ENCODE assay signal across 22 cellular contexts in genomic region chr20:46731770-46732169, GRCh38. TPM values are rescaled to one million over a fixed set of nuclear protein-coding genes. Genes with fewer than 3 reads are reported as not detected.
"Had no signal": no experiment of that assay in that cellular context is flagged by ENCODE, and none has a peak within 500 bp of the region (broad histone marks: within the 10 kb centered on the region; RNA-seq: fewer than 3 reads in every experiment).

No MANE protein-coding gene starts in this region.

- H3K9me3 Mint-ChIP-seq: activated CD4-positive, alpha-beta memory T cell treated with anti-CD3 and anti-CD28 coated beads for 36 hours; nephron had no signal

- H3K36me3 ChIP-seq: gastrocnemius medialis, left ventricle myocardium inferior, WERI-Rb-1 had no signal

- H3K4me1 ChIP-seq: gastrocnemius medialis, left ventricle myocardium inferior, parathyroid adenoma, upper lobe of left lung had no signal

- H3K27ac Mint-ChIP-seq: activated CD4-positive, alpha-beta memory T cell treated with anti-CD3 and anti-CD28 coated beads for 36 hours; activated CD4-positive, alpha-beta T cell treated with anti-CD3 and anti-CD28 coated beads for 36 hours; activated CD8-positive, alpha-beta memory T cell treated with anti-CD3 and anti-CD28 coated beads, Interleukin-2, amount 10 ng/mL, durations not matched to agents 7 days and 5 days; activated naive CD8-positive, alpha-beta T cell; immature natural killer cell; nephron; stimulated activated memory B cell treated with anti-CD40 and anti-IgM and Interleukin-4, amounts not matched to agents 10 μg/mL and 1 μg/mL and 100 μg/mL, for 72 hours had no signal

- H3K9me3 ChIP-seq: gastrocnemius medialis, left ventricle myocardium inferior, thoracic aorta, upper lobe of left lung had no signal

- H3K4me2 ChIP-seq: smooth muscle cell had no signal

- H3K4me1 Mint-ChIP-seq: activated CD8-positive, alpha-beta memory T cell treated with anti-CD3 and anti-CD28 coated beads, Interleukin-2, amount 10 ng/mL, durations not matched to agents 7 days and 5 days; immature natural killer cell; nephron; stimulated activated memory B cell treated with anti-CD40 and anti-IgM and Interleukin-4, amounts not matched to agents 10 μg/mL and 1 μg/mL and 100 μg/mL, for 72 hours had no signal

- H3K4me3 ChIP-seq: gastrocnemius medialis, left ventricle myocardium inferior, smooth muscle cell, thoracic aorta, upper lobe of left lung had no signal

- H3K27me3 Mint-ChIP-seq: activated CD8-positive, alpha-beta memory T cell treated with anti-CD3 and anti-CD28 coated beads, Interleukin-2, amount 10 ng/mL, durations not matched to agents 7 days and 5 days had no signal

- H3K9ac ChIP-seq: parathyroid adenoma had no signal

- H3K27me3 ChIP-seq: gastrocnemius medialis, upper lobe of left lung had no signal

- H3K36me3 Mint-ChIP-seq: activated CD4-positive, alpha-beta memory T cell treated with anti-CD3 and anti-CD28 coated beads for 36 hours; activated CD8-positive, alpha-beta memory T cell treated with anti-CD3 and anti-CD28 coated beads, Interleukin-2, amount 10 ng/mL, durations not matched to agents 7 days and 5 days; activated naive CD8-positive, alpha-beta T cell; immature natural killer cell; stimulated activated memory B cell treated with anti-CD40 and anti-IgM and Interleukin-4, amounts not matched to agents 10 μg/mL and 1 μg/mL and 100 μg/mL, for 72 hours had no signal

- H2AFZ ChIP-seq: parathyroid adenoma had no signal

- H3K27ac ChIP-seq: gastrocnemius medialis, left ventricle myocardium inferior, parathyroid adenoma, thoracic aorta, upper lobe of left lung, WERI-Rb-1 had no signal

- DNase-seq: activated CD4-positive, alpha-beta memory T cell treated with anti-CD3 and anti-CD28 coated beads for 36 hours; activated CD4-positive, alpha-beta T cell treated with anti-CD3 and anti-CD28 coated beads for 36 hours; activated CD8-positive, alpha-beta memory T cell treated with anti-CD3 and anti-CD28 coated beads, Interleukin-2, amount 10 ng/mL, durations not matched to agents 7 days and 5 days; effector CD8-positive, alpha-beta T cell; gastrocnemius medialis; head of caudate nucleus; immature natural killer cell; kidney glomerular epithelial cell; left ventricle myocardium inferior; mammary epithelial cell; midbrain; stimulated activated CD4-positive, alpha-beta T cell treated with anti-CD3 and anti-CD28 coated beads, Interleukin-4, amount 100 ng/mL, for 4 hours; upper lobe of left lung; WERI-Rb-1 had no signal

- H3K4me3 Mint-ChIP-seq: activated CD4-positive, alpha-beta memory T cell treated with anti-CD3 and anti-CD28 coated beads for 36 hours; activated CD4-positive, alpha-beta T cell treated with anti-CD3 and anti-CD28 coated beads for 36 hours; activated CD8-positive, alpha-beta memory T cell treated with anti-CD3 and anti-CD28 coated beads, Interleukin-2, amount 10 ng/mL, durations not matched to agents 7 days and 5 days; activated naive CD8-positive, alpha-beta T cell; immature natural killer cell; nephron; stimulated activated memory B cell treated with anti-CD40 and anti-IgM and Interleukin-4, amounts not matched to agents 10 μg/mL and 1 μg/mL and 100 μg/mL, for 72 hours had no signal

- ATAC-seq: activated CD4-positive, alpha-beta T cell treated with anti-CD3 and anti-CD28 coated beads for 36 hours; activated CD8-positive, alpha-beta memory T cell treated with anti-CD3 and anti-CD28 coated beads, Interleukin-2, amount 10 ng/mL, durations not matched to agents 7 days and 5 days; esophagus mucosa; gastrocnemius medialis; sciatic nerve; stimulated activated memory B cell treated with anti-CD40 and anti-IgM and Interleukin-4, amounts not matched to agents 10 μg/mL and 1 μg/mL and 100 μg/mL, for 72 hours had no signal

- H3K79me2 ChIP-seq: parathyroid adenoma had no signal

RNA-seq across cellular contexts. Expression of gene SLC2A10, which starts 22.3 kb away (rescaled TPM):
- total RNA-seq: activated CD4-positive, alpha-beta memory T cell treated with anti-CD3 and anti-CD28 coated beads for 36 hours; activated CD4-positive, alpha-beta T cell treated with anti-CD3 and anti-CD28 coated beads for 36 hours; activated CD8-positive, alpha-beta memory T cell treated with anti-CD3 and anti-CD28 coated beads, Interleukin-2, amount 10 ng/mL, durations not matched to agents 7 days and 5 days had no signal
- polyA plus RNA-seq: mammary epithelial cell had no signal
